1 cellular context compared by ENCODE assay signal in the genomic region with DNA sequence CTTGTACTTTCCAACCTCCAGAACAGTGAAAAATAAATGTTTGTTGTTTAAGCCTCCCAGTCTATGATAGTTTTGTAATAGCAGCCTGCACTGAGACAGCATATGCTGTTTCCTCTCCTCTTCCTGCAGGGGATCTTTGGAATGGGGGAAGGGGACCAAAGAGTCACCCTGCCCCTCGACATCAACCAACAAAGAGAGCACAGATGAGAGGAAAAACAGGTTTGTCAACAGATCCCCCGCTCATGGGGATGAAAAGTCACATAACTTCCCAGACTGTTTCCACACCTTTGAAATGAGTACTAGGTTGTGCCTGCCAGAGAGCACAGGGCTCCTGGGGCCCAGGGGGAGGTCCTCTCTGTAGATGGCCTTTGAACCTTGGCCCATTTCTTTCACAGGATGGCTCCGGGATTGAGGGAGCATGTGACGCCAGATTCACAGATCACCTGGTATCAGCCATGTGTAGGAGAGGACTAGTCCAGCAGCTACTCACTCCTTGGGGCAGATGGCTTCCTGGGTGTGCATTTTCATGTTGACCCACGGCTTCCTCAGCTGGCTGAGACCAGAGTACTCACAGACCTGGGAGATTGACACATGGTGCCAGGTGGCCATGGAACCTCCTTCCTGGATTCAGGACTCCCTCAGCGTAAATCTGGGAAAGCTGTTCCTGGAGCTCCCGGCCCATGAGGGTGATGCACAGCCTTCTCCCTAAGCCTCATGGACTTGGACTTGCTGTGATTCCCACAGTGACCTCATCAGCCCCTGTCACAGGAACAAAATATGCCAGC.
TF ChIP-seq lines count a peak whose summit lies in the region.

No MANE protein-coding gene starts in this region.

TF ChIP-seq in liver, 16 proteins besides CTCF, POLR2A, EP300 and RAD21 (continued from another document):
- TF ChIP-seq, protein P1, sequence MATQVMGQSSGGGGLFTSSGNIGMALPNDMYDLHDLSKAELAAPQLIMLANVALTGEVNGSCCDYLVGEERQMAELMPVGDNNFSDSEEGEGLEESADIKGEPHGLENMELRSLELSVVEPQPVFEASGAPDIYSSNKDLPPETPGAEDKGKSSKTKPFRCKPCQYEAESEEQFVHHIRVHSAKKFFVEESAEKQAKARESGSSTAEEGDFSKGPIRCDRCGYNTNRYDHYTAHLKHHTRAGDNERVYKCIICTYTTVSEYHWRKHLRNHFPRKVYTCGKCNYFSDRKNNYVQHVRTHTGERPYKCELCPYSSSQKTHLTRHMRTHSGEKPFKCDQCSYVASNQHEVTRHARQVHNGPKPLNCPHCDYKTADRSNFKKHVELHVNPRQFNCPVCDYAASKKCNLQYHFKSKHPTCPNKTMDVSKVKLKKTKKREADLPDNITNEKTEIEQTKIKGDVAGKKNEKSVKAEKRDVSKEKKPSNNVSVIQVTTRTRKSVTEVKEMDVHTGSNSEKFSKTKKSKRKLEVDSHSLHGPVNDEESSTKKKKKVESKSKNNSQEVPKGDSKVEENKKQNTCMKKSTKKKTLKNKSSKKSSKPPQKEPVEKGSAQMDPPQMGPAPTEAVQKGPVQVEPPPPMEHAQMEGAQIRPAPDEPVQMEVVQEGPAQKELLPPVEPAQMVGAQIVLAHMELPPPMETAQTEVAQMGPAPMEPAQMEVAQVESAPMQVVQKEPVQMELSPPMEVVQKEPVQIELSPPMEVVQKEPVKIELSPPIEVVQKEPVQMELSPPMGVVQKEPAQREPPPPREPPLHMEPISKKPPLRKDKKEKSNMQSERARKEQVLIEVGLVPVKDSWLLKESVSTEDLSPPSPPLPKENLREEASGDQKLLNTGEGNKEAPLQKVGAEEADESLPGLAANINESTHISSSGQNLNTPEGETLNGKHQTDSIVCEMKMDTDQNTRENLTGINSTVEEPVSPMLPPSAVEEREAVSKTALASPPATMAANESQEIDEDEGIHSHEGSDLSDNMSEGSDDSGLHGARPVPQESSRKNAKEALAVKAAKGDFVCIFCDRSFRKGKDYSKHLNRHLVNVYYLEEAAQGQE (IDR thresholded peaks at IDR 0.05), result peak; percentile 37
- TF ChIP-seq JUND (IDR thresholded peaks at IDR 0.05) (no peak), SP1 (IDR thresholded peaks at IDR 0.05) (peak; percentile 86), NR2F2 (IDR thresholded peaks at IDR 0.05) (no peak), YY1 (IDR thresholded peaks at IDR 0.05) (peak; percentile 78)
